Comparison of ENCODE assay signal across 1 cellular context in the genomic region with DNA sequence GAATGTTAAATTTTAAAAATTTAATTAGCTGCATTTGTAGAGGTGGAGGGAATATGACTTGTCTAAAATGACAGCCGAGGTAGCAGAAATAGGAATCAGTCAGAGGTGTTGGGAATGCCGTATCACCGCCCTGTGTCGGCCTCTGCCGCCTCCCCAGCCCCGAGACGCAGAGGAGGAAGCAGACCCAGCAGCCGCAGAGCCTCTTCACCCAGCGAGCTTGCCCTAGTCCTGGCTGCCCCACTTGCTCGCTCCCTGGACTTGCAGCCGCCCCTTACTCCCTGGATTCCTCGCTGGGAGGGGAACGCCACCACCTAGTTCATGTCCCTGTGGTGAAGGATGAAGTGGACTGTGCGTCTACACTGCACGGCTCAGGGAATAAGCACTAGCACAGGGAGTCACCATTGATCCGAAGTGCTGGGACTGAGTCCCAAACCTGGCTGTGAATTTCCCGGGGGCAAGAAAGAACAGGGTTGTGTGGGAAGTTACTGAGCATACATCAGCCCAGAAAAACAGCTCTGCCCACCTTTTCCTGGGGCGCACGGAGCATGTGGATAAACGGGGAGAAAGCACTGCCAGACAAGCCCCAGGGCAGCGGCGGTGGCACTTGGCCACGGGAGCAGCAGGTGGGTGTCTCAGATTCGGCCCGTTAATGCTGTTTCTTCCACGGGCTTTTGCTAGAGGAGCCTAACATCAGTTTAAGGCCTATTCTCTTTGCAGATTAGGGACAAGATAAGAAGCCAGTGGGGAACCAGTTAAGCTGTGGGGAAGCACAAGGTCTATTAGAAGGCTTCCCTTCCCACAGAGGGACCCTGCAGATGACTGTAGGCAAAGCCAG.
TF ChIP-seq lines count a peak whose summit lies in the region.

No MANE protein-coding gene starts in this region.

TF ChIP-seq in HEK293, 187 proteins besides CTCF, POLR2A, EP300 and RAD21:
- TF ChIP-seq ZBTB8A (tag by site-specific recombination; IDR thresholded peaks at IDR 0.05) (0 out of 2 replicates have a peak, but pooled peaks have one; percentile 21), ZIC2 (tag by site-specific recombination; IDR thresholded peaks at IDR 0.05) (peak; percentile 84; the same call in 1 of the 2 replicates), ZFHX2 (tag by site-specific recombination; conservative IDR thresholded peaks at IDR 0.05) (peak; percentile 88), ZNF600 (tag by site-specific recombination; IDR thresholded peaks at IDR 0.05) (peak; percentile 63), SCRT2 (tag by site-specific recombination; IDR thresholded peaks at IDR 0.05) (peak; percentile 49; the same call in 1 of the 2 replicates), EGR2 (tag by site-specific recombination; IDR thresholded peaks at IDR 0.05; ENCODE audit: low read depth) (peak; percentile 84), ZNF23 (tag by site-specific recombination; IDR thresholded peaks at IDR 0.05; ENCODE audit: borderline replicate concordance) (no peak), IKZF3 (tag by site-specific recombination; IDR thresholded peaks at IDR 0.05) (peak; percentile 45; the same call in 1 of the 2 replicates), ZNF670 (tag by site-specific recombination; IDR thresholded peaks at IDR 0.05; ENCODE audit: low read depth) (no peak)
